In genomic region chr10:46084321-46085165, GRCh38 we compare ENCODE assay signal across 20 cellular contexts. TPM values are rescaled to one million over a fixed set of nuclear protein-coding genes. Genes with fewer than 3 reads are reported as not detected.
"Had no signal": no experiment of that assay in that cellular context is flagged by ENCODE, and none has a peak within 500 bp of the region (broad histone marks: within the 10 kb centered on the region; RNA-seq: fewer than 3 reads in every experiment).

No MANE protein-coding gene starts in this region.

- FAIRE-seq: frontal cortex, islet of Langerhans had no signal

- DNase-seq: activated CD4-positive, alpha-beta T cell treated with anti-CD3 and anti-CD28 coated beads, Interleukin-2, amount 10 ng/mL, durations not matched to agents 24 days and 14 days; activated CD4-positive, CD25-positive, alpha-beta regulatory T cell; activated naive CD8-positive, alpha-beta T cell treated with anti-CD3 and anti-CD28 coated beads for 36 hours; brain microvascular endothelial cell; effector memory CD4-positive, alpha-beta T cell; heart left ventricle; mucosa of descending colon; naive thymus-derived CD4-positive, alpha-beta T cell; nucleus accumbens; psoas muscle; sigmoid colon; stimulated activated CD4-positive, alpha-beta T cell treated with anti-CD3 and anti-CD28 coated beads, Interleukin-1b, Interleukin-23, amount 100 ng/mL, for 48 hours; stimulated activated naive CD8-positive, alpha-beta T cell treated with anti-CD3 and anti-CD28 coated beads, Interleukin-15, amount 100 ng/mL, for 72 hours; testis; upper lobe of right lung had no signal

- H3K27me3 ChIP-seq: brain microvascular endothelial cell, heart left ventricle, sigmoid colon, testis, upper lobe of right lung had no signal

- ATAC-seq: heart left ventricle; mucosa of descending colon; naive thymus-derived CD4-positive, alpha-beta T cell; psoas muscle; stimulated activated naive CD8-positive, alpha-beta T cell treated with anti-CD3 and anti-CD28 coated beads, Interleukin-15, amount 100 ng/mL, for 72 hours; upper lobe of right lung had no signal

- H3K4me1 ChIP-seq: heart left ventricle, psoas muscle, sigmoid colon, upper lobe of right lung had no signal

- H3K36me3 ChIP-seq: brain microvascular endothelial cell, heart left ventricle, sigmoid colon, upper lobe of right lung had no signal

- H3K27ac ChIP-seq: brain microvascular endothelial cell, heart left ventricle, psoas muscle, sigmoid colon, testis, upper lobe of right lung had no signal

- H3K4me3 ChIP-seq: heart left ventricle, mucosa of descending colon, psoas muscle, sigmoid colon, testis, upper lobe of right lung had no signal

- H3K9me3 ChIP-seq: mucosa of descending colon, psoas muscle, sigmoid colon, testis, upper lobe of right lung had no signal

RNA-seq across cellular contexts. Expression of gene MSMB, which starts 38.5 kb away (rescaled TPM):
- total RNA-seq: activated CD4-positive, alpha-beta T cell treated with anti-CD3 and anti-CD28 coated beads, Interleukin-2, amount 10 ng/mL, durations not matched to agents 24 days and 14 days; activated naive CD8-positive, alpha-beta T cell treated with anti-CD3 and anti-CD28 coated beads for 36 hours; activated T-helper 1 cell treated with anti-CD3 and anti-CD28 coated beads, Interleukin-12 subunit alpha, Interleukin-12 subunit beta, Interleukin-2, Interleukin-4 antibody, amounts not matched to agents 30 ng/mL and 10 ng/mL and 1 ng/mL, durations not matched to agents 14 hours and 24 hours and 36 hours; fibroblast of lung; frontal cortex; heart left ventricle; lung microvascular endothelial cell; mucosa of descending colon; naive thymus-derived CD4-positive, alpha-beta T cell; psoas muscle; sigmoid colon; upper lobe of right lung had no signal
- polyA plus RNA-seq: fibroblast of lung; heart left ventricle; naive thymus-derived CD4-positive, alpha-beta T cell; psoas muscle; sigmoid colon had no signal
